Comparison of ENCODE assay signal across 8 cellular contexts in the genomic region with DNA sequence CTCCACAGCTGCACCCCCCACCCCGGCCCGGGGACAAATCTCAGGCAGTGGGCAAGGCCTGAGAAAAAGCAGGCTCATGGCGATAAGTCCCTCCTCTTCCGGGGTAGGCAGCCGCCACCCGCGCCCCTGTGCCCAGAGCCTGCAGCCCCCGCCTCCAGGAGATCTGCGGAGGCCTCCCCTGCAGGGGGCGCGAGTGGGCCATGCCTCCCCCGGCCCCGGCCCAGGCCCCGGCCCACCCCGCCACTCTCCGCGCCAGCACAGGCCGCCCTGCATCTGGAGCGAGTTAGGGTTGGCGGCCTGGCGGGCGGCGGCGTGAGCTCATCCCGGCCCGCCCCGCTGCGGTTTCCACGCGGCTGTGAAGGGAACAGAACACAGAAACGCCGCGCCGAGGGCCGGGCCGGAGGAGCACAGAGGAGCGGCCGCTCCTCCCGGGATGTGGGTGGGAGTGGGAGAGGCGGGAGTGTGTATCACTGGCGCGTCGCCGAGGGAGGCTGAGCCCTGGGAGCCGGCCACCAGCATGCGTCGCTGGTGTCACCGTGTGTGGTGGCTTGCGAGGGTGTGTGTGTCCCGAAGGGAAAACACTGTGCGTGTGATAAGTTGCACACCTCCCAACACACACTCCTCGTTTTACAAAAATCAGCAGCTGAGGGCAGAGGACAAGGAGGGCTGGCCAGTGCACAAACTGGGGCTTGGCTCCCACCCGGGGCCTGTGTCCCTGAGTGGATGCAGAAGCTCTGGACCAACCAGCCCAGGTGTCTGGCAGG. TPM values are rescaled to one million over a fixed set of nuclear protein-coding genes. Genes with fewer than 3 reads are reported as not detected.
DNase-seq lines count a peak whose midpoint lies in the region; ATAC-seq and TF ChIP-seq lines count a peak whose summit lies in the region.

No MANE protein-coding gene starts in this region.

- peak overlapping the region; percentile 65 for H3K4me3 Mint-ChIP-seq in activated CD8-positive, alpha-beta T cell treated with anti-CD3 and anti-CD28 coated beads for 36 hours
- peak overlapping the region; percentile 95 for H3K4me3 Mint-ChIP-seq in memory B cell

- TF ChIP-seq CTCF in activated CD8-positive, alpha-beta T cell treated with anti-CD3 and anti-CD28 coated beads for 36 hours (IDR thresholded peaks at IDR 0.05): no peak

- peaks cover 6% of the 10 kb centered on the region for H3K9me3 Mint-ChIP-seq in activated CD8-positive, alpha-beta T cell treated with anti-CD3 and anti-CD28 coated beads for 36 hours
- peaks cover 7% of the 10 kb centered on the region for H3K9me3 Mint-ChIP-seq in memory B cell

- CTCF ChIA-PET in HEK293T (lab: Yijun Ruan, JAX): interaction anchor here (0.6 to 1.1 kb wide), 3 partner anchors 21 to 139 kb away, joined by 3 read pairs; no protein-coding TSS in a partner anchor
- CTCF ChIA-PET in activated CD8-positive, alpha-beta T cell treated with anti-CD3 and anti-CD28 coated beads for 36 hours (lab: Charles Lee): interaction anchor here (0.8 to 2.3 kb wide), 12 partner anchors 9 to 128 kb away, joined by 3 to 12 read pairs (median 4); partner anchors contain the start of gene PRSS50

- DNase-seq in GM04504 (ENCODE audit: low read depth) (peak; percentile 44), HEK293T (ENCODE audit: extremely low spot score) (peak; percentile 84), NCI-H2171 treated with DMSO at 0.1 percent for 48 hours (lab: John Stamatoyannopoulos, UW) (peak; percentile 72), memory B cell (ENCODE audit: low spot score in 2 of 2) (peak; percentile 75 to 83)
- DNase-seq in activated CD8-positive, alpha-beta T cell treated with anti-CD3 and anti-CD28 coated beads for 36 hours: peak; percentile 78
- DNase-seq in effector CD4-positive, alpha-beta T cell: peak; percentile 73
- DNase-seq in stimulated activated CD8-positive, alpha-beta memory T cell treated with anti-CD3 and anti-CD28 coated beads, Interleukin-12 subunit alpha, Interleukin-12 subunit beta, amount 100 ng/mL, for 1 hour (ENCODE audit: low read depth): peak; percentile 41

- peak; percentile 92 for ATAC-seq in activated CD8-positive, alpha-beta T cell treated with anti-CD3 and anti-CD28 coated beads for 36 hours
- ATAC-seq in memory B cell (ENCODE audit: low read depth) (peak; percentile 92), GM18873 (IDR thresholded peaks at IDR 0.05; ENCODE audit: low FRiP score, unreplicated experiment) (no peak)

- H3K4me1 Mint-ChIP-seq in activated CD8-positive, alpha-beta T cell treated with anti-CD3 and anti-CD28 coated beads for 36 hours (ENCODE audit: low read depth): peaks cover 5% of the 10 kb centered on the region
- peaks cover 8% of the 10 kb centered on the region for H3K4me1 Mint-ChIP-seq in memory B cell

- POLR2A ChIA-PET in HEK293T (lab: Yijun Ruan, JAX): interaction anchor here (0.6 to 1.4 kb wide), 10 partner anchors 18 to 535 kb away, joined by 3 to 5 read pairs (median 3); partner anchors contain the start of gene PTPN23
- POLR2A ChIA-PET in activated CD8-positive, alpha-beta T cell treated with anti-CD3 and anti-CD28 coated beads for 36 hours (lab: Charles Lee): interaction anchor here (0.6 to 1.1 kb wide), 5 partner anchors 22 to 382 kb away, joined by 3 read pairs; no protein-coding TSS in a partner anchor

- peak overlapping the region; percentile 75 for H3K27ac Mint-ChIP-seq in activated CD8-positive, alpha-beta T cell treated with anti-CD3 and anti-CD28 coated beads for 36 hours
- peak overlapping the region; percentile 82 for H3K27ac Mint-ChIP-seq in memory B cell

- intact Hi-C loops in activated CD8-positive, alpha-beta T cell treated with anti-CD3 and anti-CD28 coated beads for 36 hours (cut with micrococcal nuclease): no loop called here

- no peaks in the 10 kb centered on the region for H3K27me3 Mint-ChIP-seq in activated CD8-positive, alpha-beta T cell treated with anti-CD3 and anti-CD28 coated beads for 36 hours
- H3K27me3 Mint-ChIP-seq in memory B cell: no peaks in the 10 kb centered on the region

- no peaks in the 10 kb centered on the region for H3K36me3 Mint-ChIP-seq in activated CD8-positive, alpha-beta T cell treated with anti-CD3 and anti-CD28 coated beads for 36 hours (ENCODE audit: low read depth)
- H3K36me3 Mint-ChIP-seq in memory B cell: peaks cover 3% of the 10 kb centered on the region

TF ChIP-seq in HEK293T, 16 proteins besides CTCF, POLR2A, EP300 and RAD21:
- TF ChIP-seq FOXM1 (IDR thresholded peaks at IDR 0.05; ENCODE audit: borderline replicate concordance) (peak; percentile 61; the same call in 1 of the 2 replicates), HDGF (IDR thresholded peaks at IDR 0.05; ENCODE audit: borderline replicate concordance) (no peak), TARDBP (IDR thresholded peaks at IDR 0.05) (no peak; the same call in 1 of the 2 replicates), L3MBTL2 (conservative IDR thresholded peaks at IDR 0.05) (peak; percentile 87)

RNA-seq across cellular contexts. Expression of gene MYL3, which starts 17.2 kb away (rescaled TPM):
- not detected for total RNA-seq in activated CD8-positive, alpha-beta T cell treated with anti-CD3 and anti-CD28 coated beads for 36 hours

RNA-seq across cellular contexts. Expression of gene PTH1R, which starts 31.5 kb away (rescaled TPM):
- total RNA-seq in activated CD8-positive, alpha-beta T cell treated with anti-CD3 and anti-CD28 coated beads for 36 hours: not detected
